8 cellular contexts compared by ENCODE assay signal in the genomic region with DNA sequence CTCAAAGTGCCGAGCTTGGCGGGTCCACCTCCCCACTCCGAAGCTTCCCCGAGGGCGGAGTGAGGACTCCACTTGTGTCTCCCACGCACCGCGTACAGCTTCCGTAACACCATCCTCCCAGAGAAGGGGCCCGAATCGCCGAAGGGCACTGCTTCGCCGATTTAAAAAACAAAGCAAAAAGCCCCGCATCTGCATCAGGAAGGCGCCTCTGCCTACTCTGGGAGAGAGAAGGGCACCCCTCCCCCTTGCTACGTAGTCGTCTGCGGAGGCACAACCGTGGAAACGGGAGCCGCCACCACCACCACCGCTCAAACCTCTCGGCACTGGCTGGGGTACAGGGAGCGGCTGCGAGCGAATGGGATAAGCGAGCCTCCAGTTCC. TPM values are rescaled to one million over a fixed set of nuclear protein-coding genes. Genes with fewer than 3 reads are reported as not detected.
DNase-seq lines count a peak whose midpoint lies in the region; ATAC-seq and TF ChIP-seq lines count a peak whose summit lies in the region.

No MANE protein-coding gene starts in this region.

- peak overlapping the region; percentile 99 for H3K4me3 Mint-ChIP-seq in type B pancreatic cell

- H3K9me3 Mint-ChIP-seq in type B pancreatic cell, result no peaks in the 10 kb centered on the region

- peak overlapping the region; percentile 95 for H2AFZ ChIP-seq in PC-9

- TSS peak; percentile 77 for BruUV-seq in PC-9 (replicated peaks; lab: Mats Ljungman, UMichigan)

- DNase-seq in AG08395 (ENCODE audit: low spot score) (peak; percentile 46), PC-9 (no peak), germinal center (ENCODE audit: low spot score) (peak; percentile 45), posterior cingulate gyrus (peak in 9 of 10 donors; percentile 34 to 92 (median 58)), type B pancreatic cell (ENCODE audit: extremely low spot score, unreplicated experiment) (no peak)
- DNase-seq in activated T-helper 9 cell treated with anti-CD3 and anti-CD28 coated beads, Interleukin-2, amount 50 U/mL, for 16 hours (ENCODE audit: low read depth), result peak; percentile 53

- peak overlapping the region; percentile 92 for H3K4me3 ChIP-seq in PC-9

- H3K36me3 Mint-ChIP-seq in type B pancreatic cell, result peaks cover 19% of the 10 kb centered on the region

- CTCF ChIA-PET in PC-9 (lab: Charles Lee), result interaction anchor here (0.6 to 1.7 kb wide), 3 partner anchors 160 to 413 kb away, joined by 3 to 9 read pairs (median 4); no protein-coding TSS in a partner anchor

- TF ChIP-seq CTCF in PC-9 (conservative IDR thresholded peaks at IDR 0.05) (no peak), type B pancreatic cell (conservative IDR thresholded peaks at IDR 0.05) (no peak)

- peaks cover 20% of the 10 kb centered on the region for H3K4me1 ChIP-seq in PC-9 (replicated peaks; ENCODE audit: insufficient read depth)

- H4K20me1 ChIP-seq in PC-9 (ENCODE audit: insufficient read depth), result peaks cover 19% of the 10 kb centered on the region

- ATAC-seq in GM18868 (IDR thresholded peaks at IDR 0.05; ENCODE audit: unreplicated experiment), result peak; percentile 22
- peak; percentile 17 for ATAC-seq in HG03139 (IDR thresholded peaks at IDR 0.05; ENCODE audit: unreplicated experiment)

- no peaks in the 10 kb centered on the region for H3K9me3 ChIP-seq in PC-9 (ENCODE audit: insufficient read depth, low read depth)

- H3K27me3 ChIP-seq in PC-9 (ENCODE audit: insufficient read depth, low read depth), result no peaks in the 10 kb centered on the region

- peak overlapping the region; percentile 90 for H3K27ac ChIP-seq in PC-9

- intact Hi-C loops in PC-9 (cut with micrococcal nuclease; ENCODE audit: unreplicated experiment), result loop anchor here (1.0 to 10.0 kb wide), 7 partner anchors 75 to 417 kb away; a partner anchor contains a TSS
- intact Hi-C loops in posterior cingulate gyrus (cut with DNase I), result loop anchor here (1.0 to 5.0 kb wide), 4 partner anchors 75 to 625 kb away; a partner anchor contains a TSS

- POLR2A ChIA-PET in PC-9 (lab: Charles Lee; ENCODE audit: unreplicated experiment), result interaction anchor here (0.6 kb wide), 4 partner anchors 74 to 726 kb away, joined by 3 to 8 read pairs (median 4); a partner anchor contains a TSS

- peak overlapping the region; percentile 90 for H3K4me2 ChIP-seq in PC-9

- peak overlapping the region; percentile 99 for H3K27ac Mint-ChIP-seq in type B pancreatic cell

- H3K9me2 ChIP-seq in PC-9 (ENCODE audit: insufficient read depth), result no peaks in the 10 kb centered on the region

- H3K4me1 Mint-ChIP-seq in type B pancreatic cell (ENCODE audit: unreplicated experiment), result peaks cover 31% of the 10 kb centered on the region

- peaks cover 71% of the 10 kb centered on the region for H3K79me2 ChIP-seq in PC-9 (ENCODE audit: low read depth)

- H3F3A ChIP-seq in PC-9 (ENCODE audit: insufficient read depth, low read depth), result peaks cover 50% of the 10 kb centered on the region

- H3K27me3 Mint-ChIP-seq in type B pancreatic cell, result no peaks in the 10 kb centered on the region

- H3K36me3 ChIP-seq in PC-9 (ENCODE audit: low read depth), result peaks cover 31% of the 10 kb centered on the region

RNA-seq across cellular contexts. Expression of a gene that starts 0.5 kb away (rescaled TPM):
- 83.8 and 91.8 TPM in 2 replicates for total RNA-seq in PC-9 (2021)
- 61.1 and 81.2 TPM in 2 replicates for total RNA-seq in type B pancreatic cell (ENCODE audit: low replicate concordance)

RNA-seq across cellular contexts. Expression of a gene that starts 26.8 kb away (rescaled TPM):
- total RNA-seq in PC-9 (2021) (2.1 and 5.6 TPM in 2 replicates), type B pancreatic cell (ENCODE audit: low replicate concordance) (1.6 and 2.0 TPM in 2 replicates)

Comparison
In these comparisons a context has a peak if more than half of its experiments do, and no peak if none do; other contexts are left out.
1. DNase-seq: peak in AG08395 (single experiment), activated T-helper 9 cell treated with anti-CD3 and anti-CD28 coated beads, Interleukin-2, amount 50 U/mL, for 16 hours (single experiment), germinal center (single experiment) and posterior cingulate gyrus (9 of 10); none in PC-9 (0 of 2) and type B pancreatic cell (single experiment).